Comparison of ENCODE assay signal across 8 cellular contexts in genomic region chr2:16664052-16664731, GRCh38. TPM values are rescaled to one million over a fixed set of nuclear protein-coding genes. Genes with fewer than 3 reads are reported as not detected.
DNase-seq lines count a peak whose midpoint lies in the region; ATAC-seq and TF ChIP-seq lines count a peak whose summit lies in the region.

No MANE protein-coding gene starts in this region.

- H3K4me2 ChIP-seq in OCI-LY3 (ENCODE audit: low read length) (peak overlapping the region; percentile 96), mesenchymal stem cell (ENCODE audit: low read length, poor library complexity, severe bottlenecking) (peak overlapping the region; percentile 81)

- H3K4me1 ChIP-seq in OCI-LY3 (ENCODE audit: low read length) (peaks cover 93% of the 10 kb centered on the region), duodenal mucosa (ENCODE audit: control insufficient read depth in 1 of 2, insufficient read depth in 2 of 2, low read length in 2 of 2) (peaks cover 44 to 49% of the 10 kb centered on the region in 2 donors), mesenchymal stem cell (ENCODE audit: control insufficient read depth, insufficient read depth, low read depth, low read length) (peaks cover 29% of the 10 kb centered on the region), thyroid gland (peaks cover 55% of the 10 kb centered on the region in 2 donors)

- no peaks in the 10 kb centered on the region for H3K79me1 ChIP-seq in mesenchymal stem cell (replicated peaks; ENCODE audit: low read length, poor library complexity, severe bottlenecking)

- H3K79me2 ChIP-seq in OCI-LY3 (ENCODE audit: low read length), result no peaks in the 10 kb centered on the region

- H3K4me1 Mint-ChIP-seq in activated CD4-positive, alpha-beta T cell treated with anti-CD3 and anti-CD28 coated beads for 36 hours, result peaks cover 16% of the 10 kb centered on the region

- H4K91ac ChIP-seq in mesenchymal stem cell (ENCODE audit: low read length), result peak overlapping the region; percentile 81

- H3K14ac ChIP-seq in mesenchymal stem cell (ENCODE audit: low read length in 2 of 2), result no peak overlapping the region

- H3K27me3 ChIP-seq in OCI-LY3 (ENCODE audit: low read depth, low read length) (peaks cover 7% of the 10 kb centered on the region; the same call in 1 of the 2 replicates), duodenal mucosa (ENCODE audit: control insufficient read depth in 1 of 2, insufficient read depth in 2 of 2, low read length in 2 of 2) (peaks cover 8 to 20% of the 10 kb centered on the region in 2 donors), mesenchymal stem cell (ENCODE audit: control insufficient read depth in 1 of 2, insufficient read depth in 1 of 2, low read length in 2 of 2) (peaks cover 0 to 9% of the 10 kb centered on the region in 2 experiments), thyroid gland (no peaks in the 10 kb centered on the region)

- no peak overlapping the region for H3K27ac ChIP-seq in OCI-LY3 (ENCODE audit: low read length)
- H3K27ac ChIP-seq in duodenal mucosa (ENCODE audit: low read depth, low read length), result peak overlapping the region; percentile 15
- H3K27ac ChIP-seq in mesenchymal stem cell (ENCODE audit: low read length, poor library complexity, severe bottlenecking), result peak overlapping the region; percentile 12
- H3K27ac ChIP-seq in thyroid gland, result peak overlapping the region; percentile 92 to 98 (median 98)

- no peak overlapping the region for H2BK5ac ChIP-seq in mesenchymal stem cell (ENCODE audit: low read depth, low read length, poor library complexity, severe bottlenecking)

- peak overlapping the region; percentile 32 to 65 for H2BK12ac ChIP-seq in mesenchymal stem cell (ENCODE audit: low read length in 2 of 2)

- no peak overlapping the region for H2AK5ac ChIP-seq in mesenchymal stem cell (ENCODE audit: low read length, severe bottlenecking)

- H3K27me3 Mint-ChIP-seq in activated CD4-positive, alpha-beta T cell treated with anti-CD3 and anti-CD28 coated beads for 36 hours, result peaks cover 41% of the 10 kb centered on the region

- H3K36me3 Mint-ChIP-seq in activated CD4-positive, alpha-beta T cell treated with anti-CD3 and anti-CD28 coated beads for 36 hours (ENCODE audit: low read depth), result no peaks in the 10 kb centered on the region

- H3K4me3 ChIP-seq in OCI-LY3 (ENCODE audit: low read length) (peak overlapping the region; percentile 86), duodenal mucosa (ENCODE audit: low read depth in 1 of 2, low read length in 2 of 2) (peak overlapping the region; percentile 47 to 74), mesenchymal stem cell (ENCODE audit: insufficient read depth in 1 of 2, low read depth in 1 of 2, low read length in 2 of 2) (peak overlapping the region; percentile 78 to 83), thyroid gland (replicated peaks in 1 of 3) (peak overlapping the region; percentile 43 to 79 (median 57))

- 43% methylated on average over 8 of the region's 9 CpGs for WGBS in mesenchymal stem cell
- WGBS in thyroid gland, 2 donors, result 20 to 26% methylated on average over 8 to 9 of the region's 9 CpGs

- peak overlapping the region; percentile 77 for H2BK120ac ChIP-seq in mesenchymal stem cell (ENCODE audit: low read depth, low read length)

- no peak overlapping the region for H2AFZ ChIP-seq in OCI-LY3 (ENCODE audit: low read depth, low read length)
- no peak overlapping the region for H2AFZ ChIP-seq in mesenchymal stem cell (ENCODE audit: low read depth, low read length)

- H3K36me3 ChIP-seq in OCI-LY3 (replicated peaks; ENCODE audit: low read depth, low read length) (peaks cover 2% of the 10 kb centered on the region), duodenal mucosa (ENCODE audit: control insufficient read depth in 1 of 2, insufficient read depth in 2 of 2, low read length in 2 of 2) (no peaks in the 10 kb centered on the region), mesenchymal stem cell (ENCODE audit: control insufficient read depth in 1 of 2, insufficient read depth in 2 of 2, low read depth in 1 of 2, low read length in 2 of 2) (peaks cover 0 to 3% of the 10 kb centered on the region in 2 experiments), thyroid gland (no peaks in the 10 kb centered on the region)

- peak overlapping the region; percentile 59 for H4K8ac ChIP-seq in mesenchymal stem cell (ENCODE audit: low read length)

- H4K20me1 ChIP-seq in OCI-LY3 (ENCODE audit: insufficient read depth, low read length), result no peaks in the 10 kb centered on the region

- TF ChIP-seq CTCF in OCI-LY3 (IDR thresholded peaks at IDR 0.05; ENCODE audit: low read depth, low read length) (no peak), thyroid gland (IDR thresholded peaks at IDR 0.05) (no peak)

- CTCF ChIA-PET in activated CD4-positive, alpha-beta T cell treated with anti-CD3 and anti-CD28 coated beads for 36 hours (lab: Charles Lee), result no interaction called here

- no peak for DNase-seq in activated CD4-positive, alpha-beta T cell treated with anti-CD3 and anti-CD28 coated beads for 36 hours
- no peak for DNase-seq in activated CD4-positive, alpha-beta T cell treated with anti-CD3 and anti-CD28 coated beads for 48 hours
- DNase-seq in mesenchymal stem cell (peak; percentile 96), thyroid gland (peak; percentile 68 to 72)

- H3K4ac ChIP-seq in mesenchymal stem cell (ENCODE audit: low read depth in 1 of 2, low read length in 2 of 2), result peak overlapping the region; percentile 27 to 47

- peak in 1 of 2 donors; percentile 66 for TF ChIP-seq POLR2A in thyroid gland (IDR thresholded peaks at IDR 0.05)

- H3K18ac ChIP-seq in mesenchymal stem cell (ENCODE audit: low read depth in 1 of 2, low read length in 2 of 2), result peak overlapping the region; percentile 41 to 67

- H3K9me3 ChIP-seq in OCI-LY3 (ENCODE audit: insufficient read depth, low read length) (no peaks in the 10 kb centered on the region), duodenal mucosa (ENCODE audit: control insufficient read depth in 1 of 2, low read length in 2 of 2) (no peaks in the 10 kb centered on the region), mesenchymal stem cell (ENCODE audit: control insufficient read depth, low read length) (no peaks in the 10 kb centered on the region), thyroid gland (no peaks in the 10 kb centered on the region)

- POLR2A ChIA-PET in activated CD4-positive, alpha-beta T cell treated with anti-CD3 and anti-CD28 coated beads for 36 hours (lab: Charles Lee), result no interaction called here

- H3K4me3 Mint-ChIP-seq in activated CD4-positive, alpha-beta T cell treated with anti-CD3 and anti-CD28 coated beads for 36 hours, result peak overlapping the region; percentile 61

- no peaks in the 10 kb centered on the region for H3K9me3 Mint-ChIP-seq in activated CD4-positive, alpha-beta T cell treated with anti-CD3 and anti-CD28 coated beads for 36 hours (ENCODE audit: low read depth)

- ATAC-seq in activated CD4-positive, alpha-beta T cell treated with anti-CD3 and anti-CD28 coated beads for 36 hours, result peak; percentile 19
- no peak for ATAC-seq in GM19395 (IDR thresholded peaks at IDR 0.05; ENCODE audit: unreplicated experiment)
- no peak for ATAC-seq in GM18502 (IDR thresholded peaks at IDR 0.05; ENCODE audit: poor library complexity, unreplicated experiment)

- H3K27ac Mint-ChIP-seq in activated CD4-positive, alpha-beta T cell treated with anti-CD3 and anti-CD28 coated beads for 36 hours, result no peak overlapping the region

- H3K23ac ChIP-seq in mesenchymal stem cell (ENCODE audit: low read length in 2 of 2), result no peak overlapping the region

- intact Hi-C loops in activated CD4-positive, alpha-beta T cell treated with anti-CD3 and anti-CD28 coated beads for 36 hours (cut with DNase I, micrococcal nuclease), result no loop called here
- intact Hi-C loops in thyroid gland (cut with DNase I), result no loop called here

- peak overlapping the region; percentile 70 for H2BK15ac ChIP-seq in mesenchymal stem cell (ENCODE audit: low read depth, poor library complexity, severe bottlenecking)

- no peak overlapping the region; the same call in 1 of the 2 replicates for H3K9ac ChIP-seq in OCI-LY3 (ENCODE audit: low read length)
- H3K9ac ChIP-seq in duodenal mucosa (ENCODE audit: low read depth in 1 of 2, low read length in 2 of 2), result peak overlapping the region; percentile 48 to 64
- H3K9ac ChIP-seq in mesenchymal stem cell (ENCODE audit: low read length), result peak overlapping the region; percentile 82

RNA-seq across cellular contexts. Expression of gene CYRIA, which starts 1.4 kb away (rescaled TPM):
- total RNA-seq in activated CD4-positive, alpha-beta T cell treated with anti-CD3 and anti-CD28 coated beads for 36 hours, result 1 to 10 TPM; 2.5 to 2.8 TPM
- 12.5 TPM for polyA plus RNA-seq in mesenchymal stem cell (2013, experiment 1 of 2)
- 14.3 TPM for polyA plus RNA-seq in mesenchymal stem cell (2013, experiment 2 of 2)
- 10 to 100 TPM; 33.6 to 79.0 (median 50.0) TPM for total RNA-seq in thyroid gland

Comparison
In these comparisons a context has a peak if more than half of its experiments do, and no peak if none do; other contexts are left out.
1. DNase-seq: peak in mesenchymal stem cell (single experiment) and thyroid gland (2 of 2); none in activated CD4-positive, alpha-beta T cell treated with anti-CD3 and anti-CD28 coated beads for 36 hours (single experiment) and activated CD4-positive, alpha-beta T cell treated with anti-CD3 and anti-CD28 coated beads for 48 hours (single experiment).
2. RNA of gene CYRIA, which starts 1.4 kb away (total RNA-seq): 33.6 to 79.0 TPM in thyroid gland; 2.5 to 2.8 TPM in activated CD4-positive, alpha-beta T cell treated with anti-CD3 and anti-CD28 coated beads for 36 hours; every median in the first group is over 4 times any median in the second.
3. Peak in every context shown above with its lines, with median percentiles within 50 percentile points of each other: H3K4me3 ChIP-seq.